3 cellular contexts compared by ENCODE assay signal in genomic region chr3:129259612-129260477, GRCh38.
TF ChIP-seq lines count a peak whose summit lies in the region.

No MANE protein-coding gene starts in this region.

TF ChIP-seq in GM12878, 131 proteins besides CTCF, POLR2A, EP300 and RAD21 (continues in another document):
- TF ChIP-seq SREBF1 (IDR thresholded peaks at IDR 0.05; ENCODE audit: low read length) (no peak), BHLHE40 (IDR thresholded peaks at IDR 0.05; ENCODE audit: borderline replicate concordance in 1 of 2, low read depth in 2 of 2, low read length in 1 of 2) (no peak), HDGF (IDR thresholded peaks at IDR 0.05) (no peak), RUNX3 (IDR thresholded peaks at IDR 0.05; ENCODE audit: low read length) (no peak), CHD1 (IDR thresholded peaks at IDR 0.05; ENCODE audit: low read depth, low read length) (no peak), CHD4 (IDR thresholded peaks at IDR 0.05) (no peak), ZBTB11 (CRISPR knock-in tag; IDR thresholded peaks at IDR 0.05) (no peak)
- TF ChIP-seq, protein P1, sequence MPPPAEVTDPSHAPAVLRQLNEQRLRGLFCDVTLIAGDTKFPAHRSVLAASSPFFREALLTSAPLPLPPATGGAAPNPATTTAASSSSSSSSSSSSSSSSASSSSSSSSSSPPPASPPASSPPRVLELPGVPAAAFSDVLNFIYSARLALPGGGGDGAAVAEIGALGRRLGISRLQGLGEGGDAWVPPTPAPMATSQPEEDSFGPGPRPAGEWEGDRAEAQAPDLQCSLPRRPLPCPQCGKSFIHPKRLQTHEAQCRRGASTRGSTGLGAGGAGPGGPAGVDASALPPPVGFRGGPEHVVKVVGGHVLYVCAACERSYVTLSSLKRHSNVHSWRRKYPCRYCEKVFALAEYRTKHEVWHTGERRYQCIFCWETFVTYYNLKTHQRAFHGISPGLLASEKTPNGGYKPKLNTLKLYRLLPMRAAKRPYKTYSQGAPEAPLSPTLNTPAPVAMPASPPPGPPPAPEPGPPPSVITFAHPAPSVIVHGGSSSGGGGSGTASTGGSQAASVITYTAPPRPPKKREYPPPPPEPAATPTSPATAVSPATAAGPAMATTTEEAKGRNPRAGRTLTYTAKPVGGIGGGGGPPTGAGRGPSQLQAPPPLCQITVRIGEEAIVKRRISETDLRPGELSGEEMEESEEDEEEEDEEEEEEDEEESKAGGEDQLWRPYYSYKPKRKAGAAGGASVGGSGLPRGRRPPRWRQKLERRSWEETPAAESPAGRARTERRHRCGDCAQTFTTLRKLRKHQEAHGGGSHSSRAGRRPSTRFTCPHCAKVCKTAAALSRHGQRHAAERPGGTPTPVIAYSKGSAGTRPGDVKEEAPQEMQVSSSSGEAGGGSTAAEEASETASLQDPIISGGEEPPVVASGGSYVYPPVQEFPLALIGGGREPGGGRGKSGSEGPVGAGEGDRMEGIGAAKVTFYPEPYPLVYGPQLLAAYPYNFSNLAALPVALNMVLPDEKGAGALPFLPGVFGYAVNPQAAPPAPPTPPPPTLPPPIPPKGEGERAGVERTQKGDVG (CRISPR knock-in tag; IDR thresholded peaks at IDR 0.05): no peak

TF ChIP-seq in liver, 16 proteins besides CTCF, POLR2A, EP300 and RAD21:
- TF ChIP-seq FOXA2 (IDR thresholded peaks at IDR 0.05) (peak; percentile 35), RXRA (IDR thresholded peaks at IDR 0.05) (peak; percentile 54 to 77), NR2F2 (IDR thresholded peaks at IDR 0.05) (no peak), GABPA (IDR thresholded peaks at IDR 0.05 in 1 of 2, conservative IDR thresholded peaks at IDR 0.05 in 1 of 2) (peak in 1 of 2 donors; percentile 72), EGR1 (IDR thresholded peaks at IDR 0.05; ENCODE audit: low read depth in 2 of 2) (peak in 1 of 2 donors; percentile 74), ATF3 (IDR thresholded peaks at IDR 0.05) (no peak), HNF4A (conservative IDR thresholded peaks at IDR 0.05) (peak; percentile 89 to 90), TAF1 (conservative IDR thresholded peaks at IDR 0.05) (no peak), JUND (IDR thresholded peaks at IDR 0.05) (peak; percentile 17 to 48), FOXA1 (IDR thresholded peaks at IDR 0.05) (no peak), HNF4G (IDR thresholded peaks at IDR 0.05) (peak; percentile 69), ZBTB33 (IDR thresholded peaks at IDR 0.05) (no peak), SP1 (IDR thresholded peaks at IDR 0.05) (peak; percentile 67), YY1 (IDR thresholded peaks at IDR 0.05) (peak; percentile 59)
- TF ChIP-seq, protein P2, sequence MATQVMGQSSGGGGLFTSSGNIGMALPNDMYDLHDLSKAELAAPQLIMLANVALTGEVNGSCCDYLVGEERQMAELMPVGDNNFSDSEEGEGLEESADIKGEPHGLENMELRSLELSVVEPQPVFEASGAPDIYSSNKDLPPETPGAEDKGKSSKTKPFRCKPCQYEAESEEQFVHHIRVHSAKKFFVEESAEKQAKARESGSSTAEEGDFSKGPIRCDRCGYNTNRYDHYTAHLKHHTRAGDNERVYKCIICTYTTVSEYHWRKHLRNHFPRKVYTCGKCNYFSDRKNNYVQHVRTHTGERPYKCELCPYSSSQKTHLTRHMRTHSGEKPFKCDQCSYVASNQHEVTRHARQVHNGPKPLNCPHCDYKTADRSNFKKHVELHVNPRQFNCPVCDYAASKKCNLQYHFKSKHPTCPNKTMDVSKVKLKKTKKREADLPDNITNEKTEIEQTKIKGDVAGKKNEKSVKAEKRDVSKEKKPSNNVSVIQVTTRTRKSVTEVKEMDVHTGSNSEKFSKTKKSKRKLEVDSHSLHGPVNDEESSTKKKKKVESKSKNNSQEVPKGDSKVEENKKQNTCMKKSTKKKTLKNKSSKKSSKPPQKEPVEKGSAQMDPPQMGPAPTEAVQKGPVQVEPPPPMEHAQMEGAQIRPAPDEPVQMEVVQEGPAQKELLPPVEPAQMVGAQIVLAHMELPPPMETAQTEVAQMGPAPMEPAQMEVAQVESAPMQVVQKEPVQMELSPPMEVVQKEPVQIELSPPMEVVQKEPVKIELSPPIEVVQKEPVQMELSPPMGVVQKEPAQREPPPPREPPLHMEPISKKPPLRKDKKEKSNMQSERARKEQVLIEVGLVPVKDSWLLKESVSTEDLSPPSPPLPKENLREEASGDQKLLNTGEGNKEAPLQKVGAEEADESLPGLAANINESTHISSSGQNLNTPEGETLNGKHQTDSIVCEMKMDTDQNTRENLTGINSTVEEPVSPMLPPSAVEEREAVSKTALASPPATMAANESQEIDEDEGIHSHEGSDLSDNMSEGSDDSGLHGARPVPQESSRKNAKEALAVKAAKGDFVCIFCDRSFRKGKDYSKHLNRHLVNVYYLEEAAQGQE (IDR thresholded peaks at IDR 0.05): no peak
- TF ChIP-seq, protein P3, sequence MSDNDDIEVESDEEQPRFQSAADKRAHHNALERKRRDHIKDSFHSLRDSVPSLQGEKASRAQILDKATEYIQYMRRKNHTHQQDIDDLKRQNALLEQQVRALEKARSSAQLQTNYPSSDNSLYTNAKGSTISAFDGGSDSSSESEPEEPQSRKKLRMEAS (IDR thresholded peaks at IDR 0.05): peak; percentile 79

TF ChIP-seq in HEK293T, 16 proteins besides CTCF, POLR2A, EP300 and RAD21:
- TF ChIP-seq BHLHE40 (IDR thresholded peaks at IDR 0.05; ENCODE audit: borderline replicate concordance): no peak
- TF ChIP-seq SUZ12 (IDR thresholded peaks at IDR 0.05): no peak
- no peak for TF ChIP-seq FOXK2 (IDR thresholded peaks at IDR 0.05)
- no peak for TF ChIP-seq FOXM1 (IDR thresholded peaks at IDR 0.05; ENCODE audit: borderline replicate concordance)
- no peak for TF ChIP-seq FOXA1 (IDR thresholded peaks at IDR 0.05)
- no peak for TF ChIP-seq TARDBP (IDR thresholded peaks at IDR 0.05)
- TF ChIP-seq, protein P4, sequence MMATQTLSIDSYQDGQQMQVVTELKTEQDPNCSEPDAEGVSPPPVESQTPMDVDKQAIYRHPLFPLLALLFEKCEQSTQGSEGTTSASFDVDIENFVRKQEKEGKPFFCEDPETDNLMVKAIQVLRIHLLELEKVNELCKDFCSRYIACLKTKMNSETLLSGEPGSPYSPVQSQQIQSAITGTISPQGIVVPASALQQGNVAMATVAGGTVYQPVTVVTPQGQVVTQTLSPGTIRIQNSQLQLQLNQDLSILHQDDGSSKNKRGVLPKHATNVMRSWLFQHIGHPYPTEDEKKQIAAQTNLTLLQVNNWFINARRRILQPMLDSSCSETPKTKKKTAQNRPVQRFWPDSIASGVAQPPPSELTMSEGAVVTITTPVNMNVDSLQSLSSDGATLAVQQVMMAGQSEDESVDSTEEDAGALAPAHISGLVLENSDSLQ (IDR thresholded peaks at IDR 0.05): no peak
- TF ChIP-seq L3MBTL2 (conservative IDR thresholded peaks at IDR 0.05): no peak
- TF ChIP-seq SP1 (IDR thresholded peaks at IDR 0.05): no peak
- TF ChIP-seq NFRKB (IDR thresholded peaks at IDR 0.05): no peak
- no peak for TF ChIP-seq HDGF (IDR thresholded peaks at IDR 0.05; ENCODE audit: borderline replicate concordance)
- TF ChIP-seq ELF4 (IDR thresholded peaks at IDR 0.05): no peak
- no peak for TF ChIP-seq ZNF384 (IDR thresholded peaks at IDR 0.05)
- no peak for TF ChIP-seq ARNT (IDR thresholded peaks at IDR 0.05)
- TF ChIP-seq CTBP1 (IDR thresholded peaks at IDR 0.05; ENCODE audit: borderline replicate concordance): no peak
- no peak for TF ChIP-seq LEF1 (IDR thresholded peaks at IDR 0.05; ENCODE audit: borderline replicate concordance)
